18 cellular contexts compared by ENCODE assay signal in the genomic region with DNA sequence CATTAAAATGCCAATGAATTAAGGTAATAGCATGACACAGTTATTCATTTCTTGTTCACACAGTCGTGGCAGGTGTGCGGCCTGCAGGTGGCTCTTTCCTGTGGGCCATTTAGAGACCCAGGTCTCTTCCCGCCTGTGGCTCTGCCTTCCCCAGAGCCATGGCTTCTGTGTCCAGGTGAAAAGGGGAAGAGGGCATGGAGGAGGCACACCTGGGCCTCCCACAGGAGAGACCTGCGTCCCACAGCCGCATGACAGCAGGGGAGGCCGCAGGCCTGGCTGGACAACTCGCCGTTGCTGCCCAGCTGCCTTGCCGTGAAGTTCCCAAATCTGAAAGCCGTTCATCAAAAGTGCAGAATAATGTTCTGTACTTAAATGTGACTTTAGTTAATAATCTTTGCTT. TPM values are rescaled to one million over a fixed set of nuclear protein-coding genes. Genes with fewer than 3 reads are reported as not detected.
"Had no signal": no experiment of that assay in that cellular context is flagged by ENCODE, and none has a peak within 500 bp of the region (broad histone marks: within the 10 kb centered on the region; RNA-seq: fewer than 3 reads in every experiment).

No MANE protein-coding gene starts in this region.

- H3K4me3 ChIP-seq: ascending aorta, esophagus squamous epithelium, heart right ventricle, thoracic aorta had no signal

- H3K27ac ChIP-seq: ascending aorta, esophagus squamous epithelium, heart right ventricle, neutrophil, thoracic aorta, WERI-Rb-1 had no signal

- ATAC-seq: activated T-cell treated with anti-CD3 and anti-CD28 coated beads, Interleukin-2, amount 50 U/mL, for 72 hours; heart right ventricle; naive thymus-derived CD8-positive, alpha-beta T cell had no signal

- H3K36me3 ChIP-seq: ascending aorta, esophagus squamous epithelium, heart right ventricle, neutrophil, thoracic aorta, WERI-Rb-1 had no signal

- H3K9me3 ChIP-seq: ascending aorta, esophagus squamous epithelium, heart right ventricle, neutrophil, thoracic aorta had no signal

- DNase-seq: activated CD4-positive, alpha-beta T cell treated with anti-CD3 and anti-CD28 coated beads for 1 hour; activated CD8-positive, alpha-beta memory T cell treated with anti-CD3 and anti-CD28 coated beads for 24 hours; activated CD8-positive, alpha-beta memory T cell treated with anti-CD3 and anti-CD28 coated beads, Interleukin-2, amount 50 U/mL, for 48 hours; activated effector memory CD4-positive, alpha-beta T cell treated with anti-CD3 and anti-CD28 coated beads, Interleukin-2, amount 50 U/mL, for 16 hours; activated T-cell treated with anti-CD3 and anti-CD28 coated beads, Interleukin-2, amount 50 U/mL, for 72 hours; cerebellar nuclear complex; effector CD8-positive, alpha-beta T cell; esophagus squamous epithelium; heart right ventricle; naive thymus-derived CD8-positive, alpha-beta T cell; stimulated activated naive B cell treated with anti-CD40 and anti-IgM and Interleukin-4, amounts not matched to agents 10 μg/mL and 1 μg/mL and 100 μg/mL, for 72 hours; WERI-Rb-1 had no signal

- H3K27me3 ChIP-seq: ascending aorta, neutrophil had no signal

- H3K4me1 ChIP-seq: ascending aorta, esophagus squamous epithelium, heart right ventricle had no signal

RNA-seq across cellular contexts. Expression of a gene that starts 14.4 kb away (rescaled TPM):
- total RNA-seq: activated T-cell treated with anti-CD3 and anti-CD28 coated beads, Interleukin-2, amount 50 U/mL, for 72 hours; ascending aorta; bronchial epithelial cell; endothelial cell of umbilical vein; naive thymus-derived CD8-positive, alpha-beta T cell; T-helper 2 cell treated with Interferon-gamma antibody and Interleukin-4, amounts not matched to agents 100 ng/mL and 5 ng/mL, for 36 hours had no signal
